In genomic region chr11:86228269-86228966, GRCh38 we compare ENCODE assay signal across 1 cellular context.
TF ChIP-seq lines count a peak whose summit lies in the region.

No MANE protein-coding gene starts in this region.

TF ChIP-seq in HCT116, 20 proteins besides CTCF, POLR2A, EP300 and RAD21 (continued from another document):
- TF ChIP-seq JUND (IDR thresholded peaks at IDR 0.05): no peak
- TF ChIP-seq ATF3 (IDR thresholded peaks at IDR 0.05): no peak
- TF ChIP-seq EZH2phosphoT487 (IDR thresholded peaks at IDR 0.05; ENCODE audit: borderline replicate concordance): no peak
- no peak for TF ChIP-seq ZNF274 (IDR thresholded peaks at IDR 0.05; ENCODE audit: low read depth, low read length)
